8 cellular contexts compared by ENCODE assay signal in genomic region chr1:235843458-235843857, GRCh38. TPM values are rescaled to one million over a fixed set of nuclear protein-coding genes. Genes with fewer than 3 reads are reported as not detected.
A peak's percentile ranks its signal among the peaks of the same experiment; 100 is the strongest.
DNase-seq lines count a peak whose midpoint lies in the region; ATAC-seq and TF ChIP-seq lines count a peak whose summit lies in the region.

No MANE protein-coding gene starts in this region.

- TF ChIP-seq POLR2A in adrenal gland (IDR thresholded peaks at IDR 0.05), result no peak

- H3K4me3 ChIP-seq in adrenal gland, result no peak overlapping the region

- ATAC-seq in HG02610 (IDR thresholded peaks at IDR 0.05; ENCODE audit: unreplicated experiment) (peak; percentile 48), GM21390 (IDR thresholded peaks at IDR 0.05; ENCODE audit: unreplicated experiment) (no peak)

- no peaks in the 10 kb centered on the region for H3K36me3 ChIP-seq in adrenal gland (replicated peaks in 1 of 2)

- no peaks in the 10 kb centered on the region for H3K27me3 ChIP-seq in adrenal gland

- H3K27ac ChIP-seq in adrenal gland, result no peak overlapping the region

- peaks cover 0 to 30% of the 10 kb centered on the region in 2 donors for H3K4me1 ChIP-seq in adrenal gland (replicated peaks in 1 of 2)

- TF ChIP-seq CTCF in adrenal gland (IDR thresholded peaks at IDR 0.05), result peak; percentile 35 to 58 (median 53)

- H3K9me3 ChIP-seq in adrenal gland (replicated peaks in 1 of 3), result no peaks in the 10 kb centered on the region

- DNase-seq in NCI-H748 (lab: John Stamatoyannopoulos, UW; ENCODE audit: unreplicated experiment) (peak; percentile 30), NCI-H748 treated with DMSO at 0.1 percent for 48 hours (lab: John Stamatoyannopoulos, UW) (no peak), NCI-H2107 (lab: John Stamatoyannopoulos, UW) (peak; percentile 20), adrenal gland (no peak), iris pigment epithelial cell (ENCODE audit: low read depth) (peak; percentile 65)
- DNase-seq in NK-92 treated with Interleukin-12 subunit alpha and Interleukin-12 subunit beta, amount 100 ng/mL, for 24 hours (lab: John Stamatoyannopoulos, UW), result no peak

- WGBS in adrenal gland, 4 donors, result 0 to 5% (median 3%) methylated on average over 1 of the region's 1 CpG

- intact Hi-C loops in adrenal gland (cut with DNase I), result no loop called here

RNA-seq across cellular contexts. Expression of gene LYST, which starts 23.2 kb away (rescaled TPM):
- total RNA-seq in adrenal gland, result 10 to 100 TPM; 13.9 to 48.0 (median 21.3) TPM
- polyA plus RNA-seq in adrenal gland, result 10 to 100 TPM in 2 of 3 donors, 1 to 10 TPM in 1; 6.7 to 20.1 (median 10.5) TPM

Comparison
In these comparisons a context has a peak if more than half of its experiments do, and no peak if none do; other contexts are left out.
1. DNase-seq: peak in NCI-H748 (single experiment), NCI-H2107 (single experiment) and iris pigment epithelial cell (single experiment); none in NCI-H748 treated with DMSO at 0.1 percent for 48 hours (single experiment), adrenal gland (0 of 7) and NK-92 treated with Interleukin-12 subunit alpha and Interleukin-12 subunit beta, amount 100 ng/mL, for 24 hours (single experiment).